8 cellular contexts compared by ENCODE assay signal in the genomic region with DNA sequence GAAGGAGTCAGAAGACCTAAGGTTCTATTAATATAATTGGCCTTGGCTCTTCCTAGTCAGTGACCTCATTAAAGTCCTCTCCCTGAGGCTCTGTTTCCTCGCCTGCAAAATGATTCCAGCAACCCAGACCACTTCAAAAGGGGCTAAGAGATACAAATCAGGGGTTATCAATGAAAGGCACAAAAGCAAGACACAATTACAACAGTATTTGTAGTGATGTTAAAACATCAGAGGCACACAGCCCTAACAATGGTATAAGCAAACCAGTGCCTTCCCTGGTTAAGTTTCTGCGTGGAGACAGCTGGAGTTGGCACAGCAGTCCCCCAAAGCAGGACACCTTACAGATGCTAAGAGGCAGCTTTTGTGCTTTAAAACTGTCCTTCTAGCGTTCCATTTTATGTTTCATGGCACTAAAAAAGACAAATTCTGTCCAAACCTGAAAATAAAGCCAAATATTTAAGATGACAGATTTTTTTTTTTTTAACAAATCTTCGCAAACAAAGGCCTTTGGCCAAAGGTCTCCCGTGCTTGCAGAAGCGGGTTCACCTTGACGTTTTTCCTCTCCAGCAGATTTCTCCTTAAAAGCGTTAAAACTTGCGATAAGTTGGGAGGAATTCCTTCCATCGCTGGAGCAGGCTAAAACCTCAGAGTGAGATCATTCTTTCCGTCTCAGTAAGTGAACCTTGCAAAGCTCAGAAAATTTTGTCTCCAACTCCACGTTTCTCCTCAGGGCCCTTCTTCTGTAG. TPM values are rescaled to one million over a fixed set of nuclear protein-coding genes. Genes with fewer than 3 reads are reported as not detected.
DNase-seq lines count a peak whose midpoint lies in the region; ATAC-seq, FAIRE-seq and TF ChIP-seq lines count a peak whose summit lies in the region.

No MANE protein-coding gene starts in this region.

- H3K27ac ChIP-seq in A673 (ENCODE audit: low read depth, low read length, poor library complexity, severe bottlenecking) = peak overlapping the region; percentile 94
- H3K27ac ChIP-seq in kidney (ENCODE audit: low read depth in 2 of 2, low read length in 2 of 2) = peak overlapping the region; percentile 84 to 93

- FAIRE-seq in GM12892 (lab: Jason Lieb, UNC) (peak; percentile 64), kidney (lab: Jason Lieb, UNC) (no peak)

- peak overlapping the region; percentile 92 for H3K27ac Mint-ChIP-seq in MCF 10A (ENCODE audit: low read depth, unreplicated experiment)
- H3K27ac Mint-ChIP-seq in stimulated activated memory B cell treated with anti-CD40 and anti-IgM and Interleukin-4, amounts not matched to agents 10 μg/mL and 1 μg/mL and 100 μg/mL, for 72 hours = peak overlapping the region; percentile 93

- H3K9ac ChIP-seq in kidney (ENCODE audit: low read length in 2 of 2) = peak overlapping the region; percentile 89 to 90

- BruUV-seq in A673 (replicated peaks; lab: Mats Ljungman, UMichigan) (TSS peak; percentile 50), MCF 10A (replicated peaks; lab: Mats Ljungman, UMichigan) (TSS peak; percentile 44)

- H3K4me1 ChIP-seq in A673 (ENCODE audit: insufficient read depth, low read length, poor library complexity, severe bottlenecking) = peaks cover 37% of the 10 kb centered on the region
- peaks cover 10 to 20% of the 10 kb centered on the region in 2 donors for H3K4me1 ChIP-seq in kidney (ENCODE audit: control insufficient read depth in 1 of 2, insufficient read depth in 1 of 2, low read depth in 1 of 2, low read length in 2 of 2)

- H3K9me3 ChIP-seq in A673 (ENCODE audit: low read depth, low read length, poor library complexity, severe bottlenecking) (peaks cover 4% of the 10 kb centered on the region), kidney (ENCODE audit: control insufficient read depth in 1 of 2, low read length in 2 of 2) (no peaks in the 10 kb centered on the region)

- H3K27me3 ChIP-seq in A673 (replicated peaks; ENCODE audit: insufficient read depth, low read depth, low read length, poor library complexity) = no peaks in the 10 kb centered on the region

- TF ChIP-seq CTCF in A673 (conservative IDR thresholded peaks at IDR 0.05; ENCODE audit: low read depth, low read length) (no peak), MCF 10A (IDR thresholded peaks at IDR 0.05; ENCODE audit: unreplicated experiment) (no peak), kidney (IDR thresholded peaks at IDR 0.05; ENCODE audit: borderline replicate concordance, extremely low read depth, insufficient read depth) (no peak)

- H3K4me1 Mint-ChIP-seq in MCF 10A (ENCODE audit: insufficient read depth, unreplicated experiment) = peaks cover 20% of the 10 kb centered on the region
- H3K4me1 Mint-ChIP-seq in stimulated activated memory B cell treated with anti-CD40 and anti-IgM and Interleukin-4, amounts not matched to agents 10 μg/mL and 1 μg/mL and 100 μg/mL, for 72 hours = peaks cover 34% of the 10 kb centered on the region

- ATAC-seq in stimulated activated memory B cell treated with anti-CD40 and anti-IgM and Interleukin-4, amounts not matched to agents 10 μg/mL and 1 μg/mL and 100 μg/mL, for 72 hours = no peak
- ATAC-seq in GM21737 (IDR thresholded peaks at IDR 0.05; ENCODE audit: unreplicated experiment) = no peak

- H3K27me3 Mint-ChIP-seq in MCF 10A (ENCODE audit: insufficient read depth, unreplicated experiment) = no peaks in the 10 kb centered on the region
- no peaks in the 10 kb centered on the region for H3K27me3 Mint-ChIP-seq in stimulated activated memory B cell treated with anti-CD40 and anti-IgM and Interleukin-4, amounts not matched to agents 10 μg/mL and 1 μg/mL and 100 μg/mL, for 72 hours

- H3K4me3 ChIP-seq in A673 (ENCODE audit: low read depth, low read length, poor library complexity, severe bottlenecking) = peak overlapping the region; percentile 59
- H3K4me3 ChIP-seq in kidney (ENCODE audit: low read length in 2 of 2) = peak overlapping the region; percentile 86 to 88

- no peaks in the 10 kb centered on the region for H3K9me3 Mint-ChIP-seq in MCF 10A (ENCODE audit: unreplicated experiment)
- peaks cover 3% of the 10 kb centered on the region for H3K9me3 Mint-ChIP-seq in stimulated activated memory B cell treated with anti-CD40 and anti-IgM and Interleukin-4, amounts not matched to agents 10 μg/mL and 1 μg/mL and 100 μg/mL, for 72 hours

- intact Hi-C loops in A673 (cut with micrococcal nuclease; ENCODE audit: unreplicated experiment) (loop anchor here (5.0 to 10.0 kb wide), 3 partner anchors 75 to 238 kb away; no protein-coding TSS in a partner anchor), MCF 10A (cut with micrococcal nuclease) (no loop called here), kidney (cut with DNase I) (no loop called here)

- peak overlapping the region; percentile 88 for H3K4me3 Mint-ChIP-seq in MCF 10A (ENCODE audit: unreplicated experiment)
- H3K4me3 Mint-ChIP-seq in stimulated activated memory B cell treated with anti-CD40 and anti-IgM and Interleukin-4, amounts not matched to agents 10 μg/mL and 1 μg/mL and 100 μg/mL, for 72 hours = peak overlapping the region; percentile 88

- POLR2A ChIA-PET in A673 (lab: Charles Lee; ENCODE audit: low non-redundant PET) (no interaction called here), MCF 10A (lab: Yijun Ruan, JAX) (interaction anchor here (0.6 to 3.2 kb wide), 20 partner anchors 8 to 962 kb away, joined by 3 to 19 read pairs (median 4); partner anchors contain the start of gene TCF12)

- CTCF ChIA-PET in A673 (lab: Charles Lee) = no interaction called here
- CTCF ChIA-PET in MCF 10A (lab: Yijun Ruan, JAX) = interaction anchor here (0.6 to 0.7 kb wide), 4 partner anchors 73 to 684 kb away, joined by 3 to 4 read pairs (median 3); no protein-coding TSS in a partner anchor

- H3K36me3 ChIP-seq in A673 (ENCODE audit: insufficient read depth, low read length, poor library complexity, severe bottlenecking) (peaks cover 10% of the 10 kb centered on the region), kidney (ENCODE audit: control insufficient read depth in 1 of 2, insufficient read depth in 2 of 2, low read length in 2 of 2) (no peaks in the 10 kb centered on the region)

- peaks cover 12% of the 10 kb centered on the region for H3K36me3 Mint-ChIP-seq in MCF 10A (ENCODE audit: insufficient read depth, unreplicated experiment)
- H3K36me3 Mint-ChIP-seq in stimulated activated memory B cell treated with anti-CD40 and anti-IgM and Interleukin-4, amounts not matched to agents 10 μg/mL and 1 μg/mL and 100 μg/mL, for 72 hours = peaks cover 5% of the 10 kb centered on the region

- DNase-seq in A673 (ENCODE audit: low spot score) (peak; percentile 18), GM12892 (ENCODE audit: insufficient read length) (no peak), NCI-H526 treated with DMSO at 0.1 percent for 48 hours (lab: John Stamatoyannopoulos, UW) (peak; percentile 49), MCF 10A (ENCODE audit: unreplicated experiment) (peak; percentile 30), kidney (no peak), NCI-H2029 (lab: John Stamatoyannopoulos, UW) (no peak)

- no peak for TF ChIP-seq POLR2A in GM12892 (IDR thresholded peaks at IDR 0.05; ENCODE audit: low read depth, low read length)

RNA-seq across cellular contexts. Expression of gene ZNF280D, which starts 1.0 kb away (rescaled TPM):
- total RNA-seq in A673 (2021) = 42.9 and 44.1 TPM in 2 replicates
- polyA plus RNA-seq in GM12892 (2012; ENCODE audit: missing spikeins) = 16.6 TPM
- 30.5 and 30.8 TPM in 2 replicates for total RNA-seq in MCF 10A (2022)
- total RNA-seq in kidney = 50.0 TPM
- polyA plus RNA-seq in kidney (ENCODE audit: insufficient read depth, low read depth, low replicate concordance) = 13.7 TPM

Comparison
In these comparisons a context has a peak if more than half of its experiments do, and no peak if none do; other contexts are left out.
1. DNase-seq: peak in A673 (single experiment), NCI-H526 treated with DMSO at 0.1 percent for 48 hours (single experiment) and MCF 10A (single experiment); none in GM12892 (single experiment), kidney (single experiment) and NCI-H2029 (single experiment).